8 cellular contexts compared by ENCODE assay signal in the genomic region with DNA sequence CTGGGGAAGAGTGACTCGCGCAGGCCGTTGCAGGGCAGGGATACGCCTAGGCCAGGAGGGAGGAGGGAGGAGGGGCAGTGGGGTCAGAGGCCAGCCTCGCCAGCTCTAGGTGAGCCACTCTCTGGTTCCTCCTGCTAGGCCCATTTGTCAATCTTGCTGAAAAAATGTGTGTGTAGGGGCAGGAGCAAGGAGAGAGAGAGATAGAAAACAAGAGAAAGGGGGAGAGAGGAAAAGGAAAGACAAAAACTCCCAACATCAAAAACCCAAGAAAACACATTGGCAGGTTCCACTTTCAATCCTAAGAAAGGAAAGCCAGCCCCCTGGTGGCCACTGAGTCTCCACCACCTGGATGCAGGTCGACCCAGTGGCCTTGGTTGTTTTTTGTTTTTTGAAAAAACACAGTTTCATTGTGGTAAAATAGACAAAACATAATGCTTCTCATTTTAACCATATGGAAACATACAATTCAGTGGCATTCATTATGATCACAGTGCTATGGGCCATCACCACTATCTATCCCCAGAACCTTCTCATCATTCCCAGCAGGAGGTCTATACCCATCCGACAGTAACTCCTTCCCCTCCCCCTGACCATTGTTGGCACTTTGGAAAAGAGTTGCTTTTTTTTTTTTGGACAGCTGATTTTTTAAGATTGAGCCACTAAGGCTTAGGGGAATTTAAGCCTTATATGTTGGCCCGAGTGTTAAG. TPM values are rescaled to one million over a fixed set of nuclear protein-coding genes. Genes with fewer than 3 reads are reported as not detected.
DNase-seq lines count a peak whose midpoint lies in the region; ATAC-seq and TF ChIP-seq lines count a peak whose summit lies in the region.

No MANE protein-coding gene starts in this region.

- H3F3A ChIP-seq in DOHH2 (ENCODE audit: control insufficient read depth, insufficient read depth), result no peaks in the 10 kb centered on the region

- no peaks in the 10 kb centered on the region for H3K27me3 Mint-ChIP-seq in progenitor cell of endocrine pancreas

- H3K27ac ChIP-seq in 22Rv1, result no peak overlapping the region
- H3K27ac ChIP-seq in DOHH2 (ENCODE audit: low read depth, low read length), result no peak overlapping the region
- H3K27ac ChIP-seq in dorsolateral prefrontal cortex, result no peak overlapping the region

- H4K20me1 ChIP-seq in DOHH2 (ENCODE audit: control insufficient read depth, insufficient read depth, low read depth, low read length), result no peaks in the 10 kb centered on the region

- peak; percentile 26 for DNase-seq in NCI-H2171 (lab: John Stamatoyannopoulos, UW)
- DNase-seq in dorsolateral prefrontal cortex, result no peak
- DNase-seq in progenitor cell of endocrine pancreas (ENCODE audit: low spot score, unreplicated experiment), result no peak
- no peak for DNase-seq in NCI-H526 treated with DMSO at 0.1 percent for 48 hours (lab: John Stamatoyannopoulos, UW)

- no peak for ATAC-seq in GM21390 (IDR thresholded peaks at IDR 0.05; ENCODE audit: unreplicated experiment)
- ATAC-seq in GM18867 (IDR thresholded peaks at IDR 0.05; ENCODE audit: unreplicated experiment), result no peak

- H3K36me3 ChIP-seq in DOHH2 (ENCODE audit: control insufficient read depth, low read length), result no peaks in the 10 kb centered on the region

- no peak overlapping the region for H3K4me2 ChIP-seq in DOHH2 (ENCODE audit: low read length)

- H3K4me3 Mint-ChIP-seq in progenitor cell of endocrine pancreas (ENCODE audit: low read depth), result no peak overlapping the region

- intact Hi-C loops in dorsolateral prefrontal cortex (cut with DNase I), result no loop called here

- no peaks in the 10 kb centered on the region for H3K9me2 ChIP-seq in DOHH2 (replicated peaks; ENCODE audit: control insufficient read depth, low read length)

- H3K9me3 ChIP-seq in DOHH2 (ENCODE audit: control insufficient read depth, insufficient read depth, low read length), result no peaks in the 10 kb centered on the region

- H3K4me3 ChIP-seq in DOHH2 (ENCODE audit: low read length) (no peak overlapping the region), dorsolateral prefrontal cortex (no peak overlapping the region)

- H3K36me3 Mint-ChIP-seq in progenitor cell of endocrine pancreas (ENCODE audit: insufficient read depth), result no peaks in the 10 kb centered on the region

- no peaks in the 10 kb centered on the region for H3K4me1 ChIP-seq in DOHH2 (ENCODE audit: control insufficient read depth, low read length)

- H3K79me2 ChIP-seq in DOHH2 (ENCODE audit: control insufficient read depth, low read length), result no peaks in the 10 kb centered on the region

- peak overlapping the region; percentile 85 for H3K27ac Mint-ChIP-seq in progenitor cell of endocrine pancreas

- no peaks in the 10 kb centered on the region for H3K9me3 Mint-ChIP-seq in progenitor cell of endocrine pancreas (ENCODE audit: low read depth)

- H3K27me3 ChIP-seq in DOHH2 (ENCODE audit: control insufficient read depth, low read length) (no peaks in the 10 kb centered on the region), dorsolateral prefrontal cortex (no peaks in the 10 kb centered on the region)

- H3K4me1 Mint-ChIP-seq in progenitor cell of endocrine pancreas (ENCODE audit: low read depth), result peaks cover 2% of the 10 kb centered on the region

- TF ChIP-seq CTCF in 22Rv1 (IDR thresholded peaks at IDR 0.05) (peak; percentile 70), DOHH2 (IDR thresholded peaks at IDR 0.05; ENCODE audit: low read depth, low read length, poor library complexity, severe bottlenecking) (peak; percentile 58), dorsolateral prefrontal cortex (IDR thresholded peaks at IDR 0.05 in 54 of 56, conservative IDR thresholded peaks at IDR 0.05 in 2 of 56; ENCODE audit: low read depth in 1 of 56, partially characterized antibody in 56 of 56) (peak; percentile 17 to 68 (median 52)), progenitor cell of endocrine pancreas (IDR thresholded peaks at IDR 0.05; ENCODE audit: unreplicated experiment) (peak; percentile 74)

RNA-seq across cellular contexts. Expression of a gene that starts 10.9 kb away (rescaled TPM):
- total RNA-seq in dorsolateral prefrontal cortex, result 1 to 10 TPM in 58 of 120 experiments, under 1 TPM in 3, not detected in 59; 0.86 to 4.4 (median 1.8) TPM
- not detected in 2 replicates for total RNA-seq in progenitor cell of endocrine pancreas

RNA-seq across cellular contexts. Expression of a gene that starts 14.5 kb away (rescaled TPM):
- 10 to 100 TPM in 27 of 120 experiments, 1 to 10 TPM in 93; 3.4 to 21.5 (median 7.7) TPM for total RNA-seq in dorsolateral prefrontal cortex
- 5.3 and 5.7 TPM in 2 replicates for total RNA-seq in progenitor cell of endocrine pancreas

RNA-seq across cellular contexts. Expression of a gene that starts 46.8 kb away (rescaled TPM):
- total RNA-seq in dorsolateral prefrontal cortex (10 to 100 TPM; 12.5 to 36.7 (median 23.3) TPM), progenitor cell of endocrine pancreas (9.5 and 10.9 TPM in 2 replicates)
